In genomic region chr1:53539226-53539625, GRCh38 we compare ENCODE assay signal across 21 cellular contexts.
DNase-seq lines count a peak whose midpoint lies in the region; ATAC-seq, FAIRE-seq and TF ChIP-seq lines count a peak whose summit lies in the region.
"Had no signal": no experiment of that assay in that cellular context is flagged by ENCODE, and none has a peak within 500 bp of the region (broad histone marks: within the 10 kb centered on the region; RNA-seq: fewer than 3 reads in every experiment).

No MANE protein-coding gene starts in this region.

- H3K9me3 ChIP-seq in HEK293 (ENCODE audit: control insufficient read depth, insufficient read depth, low read depth, low read length) (no peaks in the 10 kb centered on the region), NT2/D1 (ENCODE audit: insufficient read depth, low read length) (no peaks in the 10 kb centered on the region), kidney (ENCODE audit: control insufficient read depth in 1 of 2, low read length in 2 of 2) (no peaks in the 10 kb centered on the region), upper lobe of right lung (no peaks in the 10 kb centered on the region)
- H3K9me3 ChIP-seq: BE2C had no signal

- CTCF ChIA-PET in HEK293 (lab: Yijun Ruan, JAX) = no interaction called here

- no peak overlapping the region for H3K27ac ChIP-seq in HEK293 (ENCODE audit: extremely low read depth, low read depth, low read length)
- no peak overlapping the region for H3K27ac ChIP-seq in kidney (ENCODE audit: low read depth in 2 of 2, low read length in 2 of 2)
- H3K27ac ChIP-seq in upper lobe of right lung = no peak overlapping the region
- H3K27ac ChIP-seq: C4-2B, HL-60 had no signal

- POLR2A ChIA-PET in HEK293 (lab: Yijun Ruan, JAX) = no interaction called here

- H3K36me3 ChIP-seq in HEK293 (ENCODE audit: control insufficient read depth in 2 of 2, insufficient read depth in 1 of 2, low read length in 2 of 2) (no peaks in the 10 kb centered on the region), NT2/D1 (ENCODE audit: insufficient read depth, insufficient read length, low read length) (no peaks in the 10 kb centered on the region), kidney (ENCODE audit: control insufficient read depth in 1 of 2, insufficient read depth in 2 of 2, low read length in 2 of 2) (no peaks in the 10 kb centered on the region), upper lobe of right lung (no peaks in the 10 kb centered on the region)
- H3K36me3 ChIP-seq: BE2C had no signal

- ATAC-seq in GM19397 (IDR thresholded peaks at IDR 0.05; ENCODE audit: unreplicated experiment) (no peak), upper lobe of right lung (no peak)
- ATAC-seq: HCT116 had no signal

- H3K4me3 ChIP-seq in HEK293 (ENCODE audit: low read depth, low read length) (no peak overlapping the region), NT2/D1 (ENCODE audit: insufficient read length, low read depth) (no peak overlapping the region), kidney (ENCODE audit: low read length in 2 of 2) (no peak overlapping the region), upper lobe of right lung (no peak overlapping the region)

- H3K9ac ChIP-seq in NT2/D1 (ENCODE audit: insufficient read length, low read depth) = peak overlapping the region; percentile 34
- no peak overlapping the region for H3K9ac ChIP-seq in kidney (ENCODE audit: low read length in 2 of 2)

- intact Hi-C loops in kidney (cut with DNase I) = no loop called here
- intact Hi-C loops in upper lobe of right lung (cut with DNase I) = no loop called here

- H3K4me1 ChIP-seq in HEK293 (ENCODE audit: control insufficient read depth, insufficient read depth, low read length) (no peaks in the 10 kb centered on the region), NT2/D1 (ENCODE audit: insufficient read depth, insufficient read length) (peaks cover 39% of the 10 kb centered on the region), kidney (ENCODE audit: control insufficient read depth in 1 of 2, insufficient read depth in 1 of 2, low read depth in 1 of 2, low read length in 2 of 2) (peaks cover 6 to 10% of the 10 kb centered on the region in 2 donors), upper lobe of right lung (no peaks in the 10 kb centered on the region)
- H3K4me1 ChIP-seq: BE2C had no signal

- TF ChIP-seq CTCF in HEK293 (tag by site-specific recombination; IDR thresholded peaks at IDR 0.05) (no peak), kidney (IDR thresholded peaks at IDR 0.05; ENCODE audit: borderline replicate concordance, extremely low read depth, insufficient read depth) (no peak), upper lobe of right lung (IDR thresholded peaks at IDR 0.05) (no peak)

- DNase-seq in NT2/D1 (ENCODE audit: low read depth, low spot score) (no peak), kidney (peak; percentile 1), urothelium cell line (ENCODE audit: low spot score) (no peak), COLO668 (lab: John Stamatoyannopoulos, UW; ENCODE audit: unreplicated experiment) (no peak), upper lobe of right lung (no peak)
- DNase-seq: BE2C; CD4-positive, alpha-beta memory T cell; COR-L47; DMS153; DMS79 treated with DMSO at 0.1 percent for 48 hours; EL had no signal

- no peak for FAIRE-seq in kidney (lab: Jason Lieb, UNC)
- peak; percentile 78 for FAIRE-seq in urothelium cell line (lab: Jason Lieb, UNC)
- FAIRE-seq: A204.1, D721Med, G401.6, GM12892, H54 had no signal

- H3K27me3 ChIP-seq in NT2/D1 (ENCODE audit: insufficient read depth, insufficient read length) (no peaks in the 10 kb centered on the region), upper lobe of right lung (no peaks in the 10 kb centered on the region)
- H3K27me3 ChIP-seq: BE2C had no signal

TF ChIP-seq in HEK293, 187 proteins besides CTCF, POLR2A, EP300 and RAD21 (continues in another document):
- TF ChIP-seq ZFP3 (tag by site-specific recombination; IDR thresholded peaks at IDR 0.05; ENCODE audit: low read depth) = no peak
- no peak for TF ChIP-seq ZNF146 (tag by site-specific recombination; IDR thresholded peaks at IDR 0.05)
- TF ChIP-seq HOXC10 (CRISPR knock-in tag; IDR thresholded peaks at IDR 0.05) = no peak
- no peak for TF ChIP-seq GLI4 (tag by site-specific recombination; IDR thresholded peaks at IDR 0.05)
- no peak for TF ChIP-seq ZEB2 (tag by site-specific recombination; IDR thresholded peaks at IDR 0.05)
- no peak for TF ChIP-seq ZNF157 (tag by site-specific recombination; IDR thresholded peaks at IDR 0.05)
- TF ChIP-seq ZNF843 (tag by site-specific recombination; IDR thresholded peaks at IDR 0.05) = no peak
- TF ChIP-seq MYNN (tag by site-specific recombination; IDR thresholded peaks at IDR 0.05; ENCODE audit: borderline replicate concordance) = no peak; the same call in 1 of the 2 replicates
- no peak for TF ChIP-seq ZNF398 (tag by site-specific recombination; IDR thresholded peaks at IDR 0.05)
- no peak for TF ChIP-seq ZNF26 (tag by site-specific recombination; IDR thresholded peaks at IDR 0.05)
- no peak for TF ChIP-seq ZNF560 (tag by site-specific recombination; IDR thresholded peaks at IDR 0.05; ENCODE audit: borderline replicate concordance)
- TF ChIP-seq ZNF416 (tag by site-specific recombination; IDR thresholded peaks at IDR 0.05) = no peak
- TF ChIP-seq BCL11A (tag by site-specific recombination; IDR thresholded peaks at IDR 0.05; ENCODE audit: low read depth) = no peak
- no peak for TF ChIP-seq ZNF426 (tag by site-specific recombination; IDR thresholded peaks at IDR 0.05)
- peak; percentile 18; the same call in 1 of the 2 replicates for TF ChIP-seq KLF9 (tag by site-specific recombination; IDR thresholded peaks at IDR 0.05; ENCODE audit: low read depth)
- TF ChIP-seq ZNF707 (tag by site-specific recombination; IDR thresholded peaks at IDR 0.05) = no peak
- no peak for TF ChIP-seq ZSCAN23 (tag by site-specific recombination; IDR thresholded peaks at IDR 0.05)
- no peak for TF ChIP-seq ZBTB7A (tag by site-specific recombination; IDR thresholded peaks at IDR 0.05; ENCODE audit: low read depth)
- no peak for TF ChIP-seq ZNF530 (tag by site-specific recombination; IDR thresholded peaks at IDR 0.05; ENCODE audit: low read depth)
- TF ChIP-seq ZNF362 (tag by site-specific recombination; IDR thresholded peaks at IDR 0.05) = no peak
- no peak for TF ChIP-seq ZNF132 (tag by site-specific recombination; IDR thresholded peaks at IDR 0.05; ENCODE audit: borderline replicate concordance)
- no peak for TF ChIP-seq ZNF433 (tag by site-specific recombination; IDR thresholded peaks at IDR 0.05; ENCODE audit: low read depth)
- 0 out of 2 replicates have a peak, but pooled peaks have one; percentile 38 for TF ChIP-seq ZNF18 (tag by site-specific recombination; IDR thresholded peaks at IDR 0.05)
